Comparison of ENCODE assay signal across 12 cellular contexts in genomic region chr16:53805747-53806146, GRCh38.
"Had no signal": no experiment of that assay in that cellular context is flagged by ENCODE, and none has a peak within 500 bp of the region (broad histone marks: within the 10 kb centered on the region; RNA-seq: fewer than 3 reads in every experiment).

No MANE protein-coding gene starts in this region.

- H3K27ac ChIP-seq: esophagus muscularis mucosa, thoracic aorta, upper lobe of right lung had no signal

- H3K4me3 ChIP-seq: esophagus muscularis mucosa, thoracic aorta, upper lobe of right lung had no signal

- H3K36me3 ChIP-seq: thoracic aorta had no signal

- ATAC-seq: sciatic nerve, upper lobe of right lung had no signal

- H3K27me3 ChIP-seq: dorsolateral prefrontal cortex, esophagus muscularis mucosa, upper lobe of right lung had no signal

- DNase-seq: activated CD4-positive, alpha-beta T cell treated with anti-CD3 and anti-CD28 coated beads, Interleukin-2, amount 50 U/mL, for 48 hours; activated CD4-positive, CD25-positive, alpha-beta regulatory T cell treated with anti-CD3 and anti-CD28 coated beads, Interleukin-2, amount 50 U/mL, for 72 hours; activated naive CD4-positive, alpha-beta T cell treated with anti-CD3 and anti-CD28 coated beads, Interleukin-2, amount 50 U/mL, for 16 hours; activated T-cell treated with anti-CD3 and anti-CD28 coated beads, Interleukin-2, amount 50 U/mL, for 1 hour; dorsolateral prefrontal cortex; kidney glomerular epithelial cell; T-helper 1 cell; T1000; upper lobe of right lung had no signal

- H3K4me1 ChIP-seq: upper lobe of right lung had no signal

- H3K9me3 ChIP-seq: thoracic aorta, upper lobe of right lung had no signal
